In the genomic region with DNA sequence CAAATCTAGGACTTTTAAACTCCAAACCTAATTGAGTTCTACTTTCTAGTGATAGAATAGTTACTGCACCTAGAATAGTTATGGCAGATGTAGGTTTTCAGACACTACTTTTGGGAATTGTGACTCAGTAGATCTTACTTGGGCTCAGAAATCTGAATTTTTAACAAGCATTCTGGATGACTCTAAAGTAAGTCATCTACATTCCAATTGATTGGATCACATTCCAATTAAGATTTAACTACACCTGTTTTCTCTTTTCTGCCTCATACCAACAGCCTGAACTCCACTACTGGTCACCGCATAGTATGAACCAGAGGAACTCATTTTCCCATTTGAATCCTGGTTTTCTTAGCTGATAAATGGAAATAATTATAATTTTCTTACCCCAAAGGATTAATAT, we compare ENCODE assay signal across 1 cellular context.
TF ChIP-seq lines count a peak whose summit lies in the region.

No MANE protein-coding gene starts in this region.

TF ChIP-seq in H1, 55 proteins besides CTCF, POLR2A, EP300 and RAD21:
- TF ChIP-seq TEAD4 (IDR thresholded peaks at IDR 0.05; ENCODE audit: low read depth, low read length): no peak
- TF ChIP-seq SIX5 (IDR thresholded peaks at IDR 0.05; ENCODE audit: low read depth, low read length): no peak
- no peak for TF ChIP-seq CBX8 (IDR thresholded peaks at IDR 0.05; ENCODE audit: borderline replicate concordance, low read depth, low read length)
- no peak for TF ChIP-seq NRF1 (IDR thresholded peaks at IDR 0.05; ENCODE audit: low read depth, low read length)
- no peak for TF ChIP-seq EGR1 (IDR thresholded peaks at IDR 0.05; ENCODE audit: borderline replicate concordance, low read depth, low read length)
- TF ChIP-seq, protein P1, sequence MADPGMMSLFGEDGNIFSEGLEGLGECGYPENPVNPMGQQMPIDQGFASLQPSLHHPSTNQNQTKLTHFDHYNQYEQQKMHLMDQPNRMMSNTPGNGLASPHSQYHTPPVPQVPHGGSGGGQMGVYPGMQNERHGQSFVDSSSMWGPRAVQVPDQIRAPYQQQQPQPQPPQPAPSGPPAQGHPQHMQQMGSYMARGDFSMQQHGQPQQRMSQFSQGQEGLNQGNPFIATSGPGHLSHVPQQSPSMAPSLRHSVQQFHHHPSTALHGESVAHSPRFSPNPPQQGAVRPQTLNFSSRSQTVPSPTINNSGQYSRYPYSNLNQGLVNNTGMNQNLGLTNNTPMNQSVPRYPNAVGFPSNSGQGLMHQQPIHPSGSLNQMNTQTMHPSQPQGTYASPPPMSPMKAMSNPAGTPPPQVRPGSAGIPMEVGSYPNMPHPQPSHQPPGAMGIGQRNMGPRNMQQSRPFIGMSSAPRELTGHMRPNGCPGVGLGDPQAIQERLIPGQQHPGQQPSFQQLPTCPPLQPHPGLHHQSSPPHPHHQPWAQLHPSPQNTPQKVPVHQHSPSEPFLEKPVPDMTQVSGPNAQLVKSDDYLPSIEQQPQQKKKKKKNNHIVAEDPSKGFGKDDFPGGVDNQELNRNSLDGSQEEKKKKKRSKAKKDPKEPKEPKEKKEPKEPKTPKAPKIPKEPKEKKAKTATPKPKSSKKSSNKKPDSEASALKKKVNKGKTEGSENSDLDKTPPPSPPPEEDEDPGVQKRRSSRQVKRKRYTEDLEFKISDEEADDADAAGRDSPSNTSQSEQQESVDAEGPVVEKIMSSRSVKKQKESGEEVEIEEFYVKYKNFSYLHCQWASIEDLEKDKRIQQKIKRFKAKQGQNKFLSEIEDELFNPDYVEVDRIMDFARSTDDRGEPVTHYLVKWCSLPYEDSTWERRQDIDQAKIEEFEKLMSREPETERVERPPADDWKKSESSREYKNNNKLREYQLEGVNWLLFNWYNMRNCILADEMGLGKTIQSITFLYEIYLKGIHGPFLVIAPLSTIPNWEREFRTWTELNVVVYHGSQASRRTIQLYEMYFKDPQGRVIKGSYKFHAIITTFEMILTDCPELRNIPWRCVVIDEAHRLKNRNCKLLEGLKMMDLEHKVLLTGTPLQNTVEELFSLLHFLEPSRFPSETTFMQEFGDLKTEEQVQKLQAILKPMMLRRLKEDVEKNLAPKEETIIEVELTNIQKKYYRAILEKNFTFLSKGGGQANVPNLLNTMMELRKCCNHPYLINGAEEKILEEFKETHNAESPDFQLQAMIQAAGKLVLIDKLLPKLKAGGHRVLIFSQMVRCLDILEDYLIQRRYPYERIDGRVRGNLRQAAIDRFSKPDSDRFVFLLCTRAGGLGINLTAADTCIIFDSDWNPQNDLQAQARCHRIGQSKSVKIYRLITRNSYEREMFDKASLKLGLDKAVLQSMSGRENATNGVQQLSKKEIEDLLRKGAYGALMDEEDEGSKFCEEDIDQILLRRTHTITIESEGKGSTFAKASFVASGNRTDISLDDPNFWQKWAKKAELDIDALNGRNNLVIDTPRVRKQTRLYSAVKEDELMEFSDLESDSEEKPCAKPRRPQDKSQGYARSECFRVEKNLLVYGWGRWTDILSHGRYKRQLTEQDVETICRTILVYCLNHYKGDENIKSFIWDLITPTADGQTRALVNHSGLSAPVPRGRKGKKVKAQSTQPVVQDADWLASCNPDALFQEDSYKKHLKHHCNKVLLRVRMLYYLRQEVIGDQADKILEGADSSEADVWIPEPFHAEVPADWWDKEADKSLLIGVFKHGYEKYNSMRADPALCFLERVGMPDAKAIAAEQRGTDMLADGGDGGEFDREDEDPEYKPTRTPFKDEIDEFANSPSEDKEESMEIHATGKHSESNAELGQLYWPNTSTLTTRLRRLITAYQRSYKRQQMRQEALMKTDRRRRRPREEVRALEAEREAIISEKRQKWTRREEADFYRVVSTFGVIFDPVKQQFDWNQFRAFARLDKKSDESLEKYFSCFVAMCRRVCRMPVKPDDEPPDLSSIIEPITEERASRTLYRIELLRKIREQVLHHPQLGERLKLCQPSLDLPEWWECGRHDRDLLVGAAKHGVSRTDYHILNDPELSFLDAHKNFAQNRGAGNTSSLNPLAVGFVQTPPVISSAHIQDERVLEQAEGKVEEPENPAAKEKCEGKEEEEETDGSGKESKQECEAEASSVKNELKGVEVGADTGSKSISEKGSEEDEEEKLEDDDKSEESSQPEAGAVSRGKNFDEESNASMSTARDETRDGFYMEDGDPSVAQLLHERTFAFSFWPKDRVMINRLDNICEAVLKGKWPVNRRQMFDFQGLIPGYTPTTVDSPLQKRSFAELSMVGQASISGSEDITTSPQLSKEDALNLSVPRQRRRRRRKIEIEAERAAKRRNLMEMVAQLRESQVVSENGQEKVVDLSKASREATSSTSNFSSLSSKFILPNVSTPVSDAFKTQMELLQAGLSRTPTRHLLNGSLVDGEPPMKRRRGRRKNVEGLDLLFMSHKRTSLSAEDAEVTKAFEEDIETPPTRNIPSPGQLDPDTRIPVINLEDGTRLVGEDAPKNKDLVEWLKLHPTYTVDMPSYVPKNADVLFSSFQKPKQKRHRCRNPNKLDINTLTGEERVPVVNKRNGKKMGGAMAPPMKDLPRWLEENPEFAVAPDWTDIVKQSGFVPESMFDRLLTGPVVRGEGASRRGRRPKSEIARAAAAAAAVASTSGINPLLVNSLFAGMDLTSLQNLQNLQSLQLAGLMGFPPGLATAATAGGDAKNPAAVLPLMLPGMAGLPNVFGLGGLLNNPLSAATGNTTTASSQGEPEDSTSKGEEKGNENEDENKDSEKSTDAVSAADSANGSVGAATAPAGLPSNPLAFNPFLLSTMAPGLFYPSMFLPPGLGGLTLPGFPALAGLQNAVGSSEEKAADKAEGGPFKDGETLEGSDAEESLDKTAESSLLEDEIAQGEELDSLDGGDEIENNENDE (IDR thresholded peaks at IDR 0.05; ENCODE audit: insufficient replicate concordance, low read length): no peak
- no peak for TF ChIP-seq SIN3A (conservative IDR thresholded peaks at IDR 0.05 in 1 of 2, IDR thresholded peaks at IDR 0.05 in 1 of 2; ENCODE audit: low read depth in 1 of 2, low read length in 2 of 2)
- TF ChIP-seq SAP30 (IDR thresholded peaks at IDR 0.05; ENCODE audit: insufficient read depth, insufficient replicate concordance, low read length): no peak
- TF ChIP-seq SRF (IDR thresholded peaks at IDR 0.05; ENCODE audit: low read depth, low read length): no peak
- no peak for TF ChIP-seq TCF12 (IDR thresholded peaks at IDR 0.05; ENCODE audit: low read depth, low read length)
- TF ChIP-seq EZH2 (IDR thresholded peaks at IDR 0.05; ENCODE audit: low read depth, low read length, severe bottlenecking): no peak
- TF ChIP-seq, protein P2, sequence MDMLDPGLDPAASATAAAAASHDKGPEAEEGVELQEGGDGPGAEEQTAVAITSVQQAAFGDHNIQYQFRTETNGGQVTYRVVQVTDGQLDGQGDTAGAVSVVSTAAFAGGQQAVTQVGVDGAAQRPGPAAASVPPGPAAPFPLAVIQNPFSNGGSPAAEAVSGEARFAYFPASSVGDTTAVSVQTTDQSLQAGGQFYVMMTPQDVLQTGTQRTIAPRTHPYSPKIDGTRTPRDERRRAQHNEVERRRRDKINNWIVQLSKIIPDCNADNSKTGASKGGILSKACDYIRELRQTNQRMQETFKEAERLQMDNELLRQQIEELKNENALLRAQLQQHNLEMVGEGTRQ (IDR thresholded peaks at IDR 0.05; ENCODE audit: low read length): no peak
